In the genomic region with DNA sequence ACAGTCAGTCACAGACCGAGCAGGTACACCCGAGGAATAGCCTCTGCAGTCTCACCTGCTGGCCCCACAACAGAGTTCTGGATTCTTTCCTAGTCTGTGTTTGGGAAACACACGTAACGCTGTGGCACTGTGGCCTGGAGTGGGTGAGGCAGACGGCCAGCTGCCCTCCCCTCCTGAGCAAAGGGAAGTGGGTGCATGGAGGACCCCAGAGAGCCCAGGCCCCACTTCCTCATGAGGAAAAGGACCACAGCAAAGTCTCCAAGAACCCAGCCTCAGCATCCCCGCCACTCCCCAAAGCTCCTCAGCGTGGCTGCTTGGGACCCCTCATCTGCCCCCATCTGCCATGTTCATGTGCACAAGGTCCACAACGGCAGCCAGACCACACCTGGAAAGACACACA, we compare ENCODE assay signal across 26 cellular contexts.
"Had no signal": no experiment of that assay in that cellular context is flagged by ENCODE, and none has a peak within 500 bp of the region (broad histone marks: within the 10 kb centered on the region; RNA-seq: fewer than 3 reads in every experiment).

No MANE protein-coding gene starts in this region.

- H3K27me3 ChIP-seq: adrenal gland, body of pancreas, colonic mucosa, foreskin keratinocyte, gastrocnemius medialis had no signal

- H3K27ac ChIP-seq: adrenal gland, body of pancreas, colonic mucosa, esophagus muscularis mucosa, foreskin keratinocyte, gastrocnemius medialis had no signal

- H3K36me3 ChIP-seq: adrenal gland, colonic mucosa, esophagus muscularis mucosa, gastrocnemius medialis had no signal

- ATAC-seq: activated CD4-positive, alpha-beta T cell treated with anti-CD3 and anti-CD28 coated beads for 36 hours; activated CD8-positive, alpha-beta memory T cell treated with anti-CD3 and anti-CD28 coated beads, Interleukin-2, amount 10 ng/mL, durations not matched to agents 7 days and 5 days; activated CD8-positive, alpha-beta T cell treated with anti-CD3 and anti-CD28 coated beads, Interleukin-2, amount 10 ng/mL, durations not matched to agents 7 days and 5 days; activated naive CD8-positive, alpha-beta T cell treated with anti-CD3 and anti-CD28 coated beads, Interleukin-2, amount 50 U/mL, for 24 hours; body of pancreas; foreskin keratinocyte; gastrocnemius medialis had no signal

- H3K9me3 ChIP-seq: adrenal gland, body of pancreas, colonic mucosa, gastrocnemius medialis had no signal

- H3K4me3 ChIP-seq: adrenal gland, body of pancreas, colonic mucosa, esophagus muscularis mucosa, gastrocnemius medialis had no signal

- H3K4me1 ChIP-seq: adrenal gland, body of pancreas, colonic mucosa, esophagus muscularis mucosa, foreskin keratinocyte, gastrocnemius medialis had no signal

- DNase-seq: activated CD4-positive, alpha-beta memory T cell treated with anti-CD3 and anti-CD28 coated beads for 36 hours; activated CD4-positive, alpha-beta T cell treated with anti-CD3 and anti-CD28 coated beads for 36 hours; activated CD4-positive, alpha-beta T cell treated with anti-CD3 and anti-CD28 coated beads, Interleukin-2, amount 10 ng/mL, durations not matched to agents 24 days and 14 days; activated CD4-positive, CD25-positive, alpha-beta regulatory T cell; activated CD4-positive, CD25-positive, alpha-beta regulatory T cell treated with anti-CD3 and anti-CD28 coated beads, Interleukin-2, amount 50 U/mL, for 72 hours; activated CD8-positive, alpha-beta memory T cell treated with anti-CD3 and anti-CD28 coated beads, Interleukin-2, amount 10 ng/mL, durations not matched to agents 7 days and 5 days; activated CD8-positive, alpha-beta memory T cell treated with anti-CD3 and anti-CD28 coated beads, Interleukin-2, amount 50 U/mL, for 4 hours; activated CD8-positive, alpha-beta T cell treated with anti-CD3 and anti-CD28 coated beads, Interleukin-2, amount 10 ng/mL, durations not matched to agents 7 days and 5 days; activated effector memory CD4-positive, alpha-beta T cell treated with anti-CD3 and anti-CD28 coated beads, Interleukin-2, amount 50 U/mL, for 16 hours; activated naive CD4-positive, alpha-beta T cell treated with anti-CD3 and anti-CD28 coated beads for 36 hours; activated naive CD8-positive, alpha-beta T cell treated with anti-CD3 and anti-CD28 coated beads for 36 hours; activated naive CD8-positive, alpha-beta T cell treated with anti-CD3 and anti-CD28 coated beads, Interleukin-2, amount 50 U/mL, for 24 hours; activated T-cell treated with anti-CD3 and anti-CD28 coated beads, Interleukin-2, amount 50 U/mL, for 48 hours; adrenal gland; amygdala; body of pancreas; central memory CD4-positive, alpha-beta T cell; cerebellar nuclear complex; colonic mucosa; effector memory CD4-positive, alpha-beta T cell; erythroblast; foreskin keratinocyte; gastrocnemius medialis; glutamatergic neuron; T-helper 2 cell had no signal
